Comparison of ENCODE assay signal across 1 cellular context in genomic region chr11:66288866-66289547, GRCh38.
A peak's percentile ranks its signal among the peaks of the same experiment; 100 is the strongest.
TF ChIP-seq lines count a peak whose summit lies in the region.

Gene YIF1A (minus strand): TSS chr11:66289143. CDS start chr11:66288985, 158 bp downstream.

TF ChIP-seq in K562, 482 proteins besides CTCF, POLR2A, EP300 and RAD21 (continued from another document and continues in another):
- TF ChIP-seq ZKSCAN8 (CRISPR knock-in tag; IDR thresholded peaks at IDR 0.05) (no peak), MLX (CRISPR knock-in tag; conservative IDR thresholded peaks at IDR 0.05) (no peak), MGA (IDR thresholded peaks at IDR 0.05) (no peak), NFYB (IDR thresholded peaks at IDR 0.05; ENCODE audit: extremely low read depth, insufficient read length) (peak; percentile 90), KLF13 (tag; IDR thresholded peaks at IDR 0.05; ENCODE audit: borderline replicate concordance, low read depth) (no peak), CHAMP1 (IDR thresholded peaks at IDR 0.05) (no peak), NR1H2 (CRISPR knock-in tag; IDR thresholded peaks at IDR 0.05) (no peak), ZNF311 (CRISPR knock-in tag; IDR thresholded peaks at IDR 0.05) (no peak), ESRRB (CRISPR knock-in tag; IDR thresholded peaks at IDR 0.05; ENCODE audit: borderline replicate concordance) (no peak), MAZ (CRISPR knock-in tag; conservative IDR thresholded peaks at IDR 0.05 in 1 of 2, IDR thresholded peaks at IDR 0.05 in 1 of 2) (peak; percentile 75 to 94), STAG1 (CRISPR knock-in tag; IDR thresholded peaks at IDR 0.05; ENCODE audit: borderline replicate concordance) (no peak), ZSCAN32 (CRISPR knock-in tag; IDR thresholded peaks at IDR 0.05) (no peak), ZNF75A (CRISPR knock-in tag; IDR thresholded peaks at IDR 0.05) (no peak), CEBPG (CRISPR knock-in tag; IDR thresholded peaks at IDR 0.05) (peak; percentile 49; the same call in 1 of the 2 replicates), CEBPG (tag; conservative IDR thresholded peaks at IDR 0.05 in 1 of 2, IDR thresholded peaks at IDR 0.05 in 1 of 2) (no peak), IFI16 (CRISPR knock-in tag; IDR thresholded peaks at IDR 0.05) (no peak), CTCFL (IDR thresholded peaks at IDR 0.05; ENCODE audit: borderline replicate concordance, insufficient read depth, low read depth, low read length, poor library complexity, severe bottlenecking) (peak; percentile 41), NCOA6 (IDR thresholded peaks at IDR 0.05) (no peak), SFPQ (IDR thresholded peaks at IDR 0.05; ENCODE audit: low read depth, low read length) (no peak), DIDO1 (tag; IDR thresholded peaks at IDR 0.05; ENCODE audit: low read depth) (no peak), CBX3 (IDR thresholded peaks at IDR 0.05; ENCODE audit: borderline replicate concordance in 1 of 2, low read length in 2 of 2) (no peak), CBFA2T3 (IDR thresholded peaks at IDR 0.05) (no peak), CBX1 (IDR thresholded peaks at IDR 0.05; ENCODE audit: low read depth) (no peak; the same call in 1 of the 2 replicates), L3MBTL2 (IDR thresholded peaks at IDR 0.05) (peak; percentile 56; the same call in 1 of the 2 replicates), ZNF124 (CRISPR knock-in tag; IDR thresholded peaks at IDR 0.05) (no peak), MAFG (tag; conservative IDR thresholded peaks at IDR 0.05) (no peak), ZBTB43 (CRISPR knock-in tag; IDR thresholded peaks at IDR 0.05) (no peak), DLX4 (CRISPR knock-in tag; IDR thresholded peaks at IDR 0.05) (no peak), BRCA1 (IDR thresholded peaks at IDR 0.05) (no peak), BRCA1 (CRISPR knock-in tag; IDR thresholded peaks at IDR 0.05) (no peak), HES1 (IDR thresholded peaks at IDR 0.05; ENCODE audit: low read depth) (no peak), TRIM25 (IDR thresholded peaks at IDR 0.05; ENCODE audit: borderline replicate concordance) (no peak), TOE1 (IDR thresholded peaks at IDR 0.05; ENCODE audit: borderline replicate concordance) (no peak), TOE1 (CRISPR knock-in tag; IDR thresholded peaks at IDR 0.05; ENCODE audit: borderline replicate concordance, low read depth) (no peak), BRD9 (IDR thresholded peaks at IDR 0.05; ENCODE audit: low read depth, partially characterized antibody) (no peak), TCFL5 (CRISPR knock-in tag; conservative IDR thresholded peaks at IDR 0.05) (no peak)
